10 cellular contexts compared by ENCODE assay signal in genomic region chr3:127779747-127780146, GRCh38. TPM values are rescaled to one million over a fixed set of nuclear protein-coding genes. Genes with fewer than 3 reads are reported as not detected.
A peak's percentile ranks its signal among the peaks of the same experiment; 100 is the strongest.
DNase-seq lines count a peak whose midpoint lies in the region; ATAC-seq and TF ChIP-seq lines count a peak whose summit lies in the region.
"Had no signal": no experiment of that assay in that cellular context is flagged by ENCODE, and none has a peak within 500 bp of the region (broad histone marks: within the 10 kb centered on the region; RNA-seq: fewer than 3 reads in every experiment).

No MANE protein-coding gene starts in this region.

- peak; percentile 39 for DNase-seq in activated CD4-positive, alpha-beta T cell treated with anti-CD3 and anti-CD28 coated beads for 36 hours
- no peak for DNase-seq in activated CD4-positive, alpha-beta T cell treated with anti-CD3 and anti-CD28 coated beads for 1 hour
- DNase-seq in LoVo (ENCODE audit: low spot score) (peak; percentile 35), coronary artery (ENCODE audit: low spot score) (no peak), adrenal gland (no peak)
- DNase-seq in stimulated activated naive CD8-positive, alpha-beta T cell treated with anti-CD3 and anti-CD28 coated beads, Interleukin-15, Interleukin-2, amounts not matched to agents 100 U/mL and 50 U/mL, for 24 hours = no peak
- DNase-seq in activated T-cell treated with anti-CD3 and anti-CD28 coated beads, Interleukin-2, amount 50 U/mL, for 1 hour = no peak
- DNase-seq: activated effector memory CD4-positive, alpha-beta T cell treated with anti-CD3 and anti-CD28 coated beads, Interleukin-2, amount 50 U/mL, for 16 hours had no signal

- POLR2A ChIA-PET in activated CD4-positive, alpha-beta T cell treated with anti-CD3 and anti-CD28 coated beads for 36 hours (lab: Charles Lee) = no interaction called here

- H3K27ac ChIP-seq in coronary artery (peak overlapping the region; percentile 65 to 83), adrenal gland (peak overlapping the region in 1 of 5 donors; percentile 26)

- H3K4me1 ChIP-seq in adrenal gland (replicated peaks in 1 of 2) = peaks cover 13 to 34% of the 10 kb centered on the region in 2 donors

- no peaks in the 10 kb centered on the region for H3K36me3 ChIP-seq in adrenal gland (replicated peaks in 1 of 2)

- H3K27me3 ChIP-seq in adrenal gland = no peaks in the 10 kb centered on the region

- peak; percentile 89 for ATAC-seq in activated CD4-positive, alpha-beta T cell treated with anti-CD3 and anti-CD28 coated beads for 36 hours
- peak; percentile 26 for ATAC-seq in stimulated activated naive CD8-positive, alpha-beta T cell treated with anti-CD3 and anti-CD28 coated beads, Interleukin-15, Interleukin-2, amounts not matched to agents 100 U/mL and 50 U/mL, for 24 hours
- ATAC-seq in GM19467 (IDR thresholded peaks at IDR 0.05; ENCODE audit: unreplicated experiment) = no peak

- intact Hi-C loops in activated CD4-positive, alpha-beta T cell treated with anti-CD3 and anti-CD28 coated beads for 36 hours (cut with DNase I, micrococcal nuclease) = no loop called here
- intact Hi-C loops in adrenal gland (cut with DNase I) = no loop called here

- peaks cover 5% of the 10 kb centered on the region for H3K9me3 Mint-ChIP-seq in activated CD4-positive, alpha-beta T cell treated with anti-CD3 and anti-CD28 coated beads for 36 hours (ENCODE audit: low read depth)

- TF ChIP-seq CTCF in coronary artery (IDR thresholded peaks at IDR 0.05) = no peak
- no peak for TF ChIP-seq CTCF in adrenal gland (IDR thresholded peaks at IDR 0.05)

- no peaks in the 10 kb centered on the region for H3K36me3 Mint-ChIP-seq in activated CD4-positive, alpha-beta T cell treated with anti-CD3 and anti-CD28 coated beads for 36 hours (ENCODE audit: low read depth)

- H3K4me3 ChIP-seq in coronary artery (no peak overlapping the region), adrenal gland (no peak overlapping the region)

- no peaks in the 10 kb centered on the region for H3K9me3 ChIP-seq in adrenal gland (replicated peaks in 1 of 3)

- no peak overlapping the region for H3K27ac Mint-ChIP-seq in activated CD4-positive, alpha-beta T cell treated with anti-CD3 and anti-CD28 coated beads for 36 hours
- H3K27ac Mint-ChIP-seq: B cell had no signal

- no peak overlapping the region for H3K4me3 Mint-ChIP-seq in activated CD4-positive, alpha-beta T cell treated with anti-CD3 and anti-CD28 coated beads for 36 hours
- H3K4me3 Mint-ChIP-seq: B cell had no signal

- peaks cover 2% of the 10 kb centered on the region for H3K27me3 Mint-ChIP-seq in activated CD4-positive, alpha-beta T cell treated with anti-CD3 and anti-CD28 coated beads for 36 hours
- H3K27me3 Mint-ChIP-seq: B cell had no signal

- H3K4me1 Mint-ChIP-seq in activated CD4-positive, alpha-beta T cell treated with anti-CD3 and anti-CD28 coated beads for 36 hours = peaks cover 11% of the 10 kb centered on the region

- no peak for TF ChIP-seq POLR2A in adrenal gland (IDR thresholded peaks at IDR 0.05)

- CTCF ChIA-PET in activated CD4-positive, alpha-beta T cell treated with anti-CD3 and anti-CD28 coated beads for 36 hours (lab: Charles Lee) = interaction anchor here (1.6 kb wide), 1 partner anchor 17 kb away, joined by 3 read pairs; no protein-coding TSS in a partner anchor

- WGBS in adrenal gland, 4 donors = 72 to 78% (median 74%) methylated on average over 3 of the region's 3 CpGs

RNA-seq across cellular contexts. Expression of gene MGLL, which starts 42.6 kb away (rescaled TPM):
- total RNA-seq in activated CD4-positive, alpha-beta T cell treated with anti-CD3 and anti-CD28 coated beads for 36 hours = under 1 TPM; 0.49 to 0.50 TPM
- total RNA-seq in adrenal gland = 10 to 100 TPM; 26.5 to 42.3 (median 36.0) TPM
- 10 to 100 TPM; 18.8 to 48.1 (median 19.7) TPM for polyA plus RNA-seq in adrenal gland

Comparison
In these comparisons a context has a peak if more than half of its experiments do, and no peak if none do; other contexts are left out.
1. DNase-seq: peak in activated CD4-positive, alpha-beta T cell treated with anti-CD3 and anti-CD28 coated beads for 36 hours (single experiment) and LoVo (single experiment); none in activated CD4-positive, alpha-beta T cell treated with anti-CD3 and anti-CD28 coated beads for 1 hour (single experiment), coronary artery (single experiment), stimulated activated naive CD8-positive, alpha-beta T cell treated with anti-CD3 and anti-CD28 coated beads, Interleukin-15, Interleukin-2, amounts not matched to agents 100 U/mL and 50 U/mL, for 24 hours (single experiment), activated T-cell treated with anti-CD3 and anti-CD28 coated beads, Interleukin-2, amount 50 U/mL, for 1 hour (single experiment) and adrenal gland (0 of 7).
2. RNA of gene MGLL, which starts 42.6 kb away (total RNA-seq): 26.5 to 42.3 TPM in adrenal gland; 0.49 to 0.50 TPM in activated CD4-positive, alpha-beta T cell treated with anti-CD3 and anti-CD28 coated beads for 36 hours; every median in the first group is over 10 times any median in the second.